In genomic region chr19:29680937-29681336, GRCh38 we compare ENCODE assay signal across 9 cellular contexts. TPM values are rescaled to one million over a fixed set of nuclear protein-coding genes. Genes with fewer than 3 reads are reported as not detected.
DNase-seq lines count a peak whose midpoint lies in the region; ATAC-seq, FAIRE-seq and TF ChIP-seq lines count a peak whose summit lies in the region.
"Had no signal": no experiment of that assay in that cellular context is flagged by ENCODE, and none has a peak within 500 bp of the region (broad histone marks: within the 10 kb centered on the region; RNA-seq: fewer than 3 reads in every experiment).

No MANE protein-coding gene starts in this region.

- CTCF ChIA-PET in naive thymus-derived CD4-positive, alpha-beta T cell (lab: Charles Lee) = interaction anchor here (1.4 to 1.8 kb wide), 4 partner anchors 9 to 71 kb away, joined by 5 to 6 read pairs (median 5); partner anchors contain the start of gene PLEKHF1

- peak; percentile 32 for DNase-seq in left ventricle myocardium superior
- DNase-seq in cardiac septum (ENCODE audit: low spot score) = no peak
- DNase-seq in activated naive CD4-positive, alpha-beta T cell treated with anti-CD3 and anti-CD28 coated beads, Interleukin-2, amount 50 U/mL, for 72 hours (ENCODE audit: low spot score in 2 of 2) = no peak
- DNase-seq in naive thymus-derived CD4-positive, alpha-beta T cell = no peak
- no peak for DNase-seq in uterus
- DNase-seq in GM12892 (ENCODE audit: insufficient read length) = no peak
- no peak for DNase-seq in KG1 (lab: John Stamatoyannopoulos, UW)
- DNase-seq in kidney glomerular epithelial cell (lab: John Stamatoyannopoulos, UW) = no peak
- DNase-seq: SW 1271 had no signal

- ATAC-seq in left ventricle myocardium superior = no peak
- no peak for ATAC-seq in activated naive CD4-positive, alpha-beta T cell treated with anti-CD3 and anti-CD28 coated beads, Interleukin-2, amount 50 U/mL, for 72 hours
- ATAC-seq in naive thymus-derived CD4-positive, alpha-beta T cell = no peak

- no peaks in the 10 kb centered on the region for H3K27me3 Mint-ChIP-seq in naive thymus-derived CD4-positive, alpha-beta T cell

- H3K4me3 Mint-ChIP-seq in naive thymus-derived CD4-positive, alpha-beta T cell = peak overlapping the region; percentile 67 to 85 (median 77)

- no peak for TF ChIP-seq CTCF in uterus (IDR thresholded peaks at IDR 0.05)

- intact Hi-C loops in left ventricle myocardium superior (cut with micrococcal nuclease) (no loop called here), cardiac septum (cut with DNase I) (no loop called here), uterus (cut with DNase I; ENCODE audit: low total_unique reads) (no loop called here)
- intact Hi-C loops in naive thymus-derived CD4-positive, alpha-beta T cell (cut with micrococcal nuclease) = loop anchor here (1.0 to 2.0 kb wide), 2 partner anchors 10 to 14 kb away; no protein-coding TSS in a partner anchor

- POLR2A ChIA-PET in naive thymus-derived CD4-positive, alpha-beta T cell (lab: Charles Lee) = interaction anchor here (0.8 to 3.5 kb wide), 7 partner anchors 8 to 75 kb away, joined by 3 to 33 read pairs (median 9); partner anchors contain the start of genes PLEKHF1 and POP4

- FAIRE-seq in GM12892 (lab: Jason Lieb, UNC) = no peak

- H3K36me3 ChIP-seq in naive thymus-derived CD4-positive, alpha-beta T cell (ENCODE audit: control insufficient read depth in 2 of 3, insufficient read depth in 3 of 3, low read length in 3 of 3) = peaks cover 0 to 10% (median 0%) of the 10 kb centered on the region in 3 experiments
- H3K36me3 ChIP-seq in uterus = no peaks in the 10 kb centered on the region

- H3K27me3 ChIP-seq in naive thymus-derived CD4-positive, alpha-beta T cell (ENCODE audit: control insufficient read depth in 2 of 2, insufficient read depth in 2 of 2, low read length in 2 of 2) = no peaks in the 10 kb centered on the region
- no peaks in the 10 kb centered on the region for H3K27me3 ChIP-seq in uterus

- H3K4me1 ChIP-seq in naive thymus-derived CD4-positive, alpha-beta T cell (ENCODE audit: control insufficient read depth in 2 of 2, insufficient read depth in 2 of 2, low read length in 2 of 2) = peaks cover 65 to 68% of the 10 kb centered on the region in 2 donors
- H3K4me1 ChIP-seq in uterus = peaks cover 0 to 19% of the 10 kb centered on the region in 2 donors

- no peaks in the 10 kb centered on the region for H3K9me3 ChIP-seq in naive thymus-derived CD4-positive, alpha-beta T cell (ENCODE audit: control insufficient read depth in 2 of 3, low read length in 3 of 3)
- no peaks in the 10 kb centered on the region for H3K9me3 ChIP-seq in uterus

- no peaks in the 10 kb centered on the region for H3K9me3 Mint-ChIP-seq in activated naive CD4-positive, alpha-beta T cell treated with anti-CD3 and anti-CD28 coated beads, Interleukin-2, amount 50 U/mL, for 72 hours
- H3K9me3 Mint-ChIP-seq in naive thymus-derived CD4-positive, alpha-beta T cell = no peaks in the 10 kb centered on the region

- H3K27ac Mint-ChIP-seq in activated naive CD4-positive, alpha-beta T cell treated with anti-CD3 and anti-CD28 coated beads, Interleukin-2, amount 50 U/mL, for 72 hours = peak overlapping the region; percentile 81 to 86
- peak overlapping the region; percentile 84 to 93 (median 91) for H3K27ac Mint-ChIP-seq in naive thymus-derived CD4-positive, alpha-beta T cell

- peak overlapping the region; percentile 67 for H3K27ac ChIP-seq in naive thymus-derived CD4-positive, alpha-beta T cell (ENCODE audit: low read depth, low read length)
- H3K27ac ChIP-seq in uterus = peak overlapping the region; percentile 16 to 22

- H3K4me3 ChIP-seq in naive thymus-derived CD4-positive, alpha-beta T cell (ENCODE audit: low read length) = peak overlapping the region; percentile 56
- no peak overlapping the region for H3K4me3 ChIP-seq in uterus

- peaks cover 0 to 4% of the 10 kb centered on the region in 2 donors for H3K36me3 Mint-ChIP-seq in activated naive CD4-positive, alpha-beta T cell treated with anti-CD3 and anti-CD28 coated beads, Interleukin-2, amount 50 U/mL, for 72 hours
- peaks cover 0 to 14% (median 0%) of the 10 kb centered on the region in 5 donors for H3K36me3 Mint-ChIP-seq in naive thymus-derived CD4-positive, alpha-beta T cell

- TF ChIP-seq POLR2A in uterus (IDR thresholded peaks at IDR 0.05) (no peak), GM12892 (IDR thresholded peaks at IDR 0.05; ENCODE audit: low read depth, low read length) (no peak)

- peaks cover 40 to 85% (median 58%) of the 10 kb centered on the region in 7 donors for H3K4me1 Mint-ChIP-seq in naive thymus-derived CD4-positive, alpha-beta T cell

RNA-seq across cellular contexts. Expression of gene PLEKHF1, which starts 15.7 kb away (rescaled TPM):
- total RNA-seq in left ventricle myocardium superior (44.7 TPM), cardiac septum (9.5 TPM), uterus (10 to 100 TPM in 3 of 4 donors, 1 to 10 TPM in 1; 7.4 to 35.9 (median 19.7) TPM)
- total RNA-seq in activated naive CD4-positive, alpha-beta T cell treated with anti-CD3 and anti-CD28 coated beads, Interleukin-2, amount 50 U/mL, for 72 hours = 10 to 100 TPM; 24.3 to 29.7 TPM
- total RNA-seq in naive thymus-derived CD4-positive, alpha-beta T cell = 10 to 100 TPM; 11.1 to 47.2 (median 17.5) TPM
- 10 to 100 TPM; 11.5 to 37.6 TPM for polyA plus RNA-seq in naive thymus-derived CD4-positive, alpha-beta T cell
- 2.5 TPM for polyA plus RNA-seq in GM12892 (2012; ENCODE audit: missing spikeins)

RNA-seq across cellular contexts. Expression of gene C19orf12, which starts 34.1 kb away (rescaled TPM):
- total RNA-seq in left ventricle myocardium superior = 57.0 TPM
- 38.0 TPM for total RNA-seq in cardiac septum
- 10 to 100 TPM; 30.9 to 33.9 TPM for total RNA-seq in activated naive CD4-positive, alpha-beta T cell treated with anti-CD3 and anti-CD28 coated beads, Interleukin-2, amount 50 U/mL, for 72 hours
- total RNA-seq in naive thymus-derived CD4-positive, alpha-beta T cell = 10 to 100 TPM; 19.8 to 51.5 (median 24.6) TPM
- 10 to 100 TPM; 17.6 to 23.3 TPM for polyA plus RNA-seq in naive thymus-derived CD4-positive, alpha-beta T cell
- total RNA-seq in uterus = 10 to 100 TPM in 3 of 4 donors, 1 to 10 TPM in 1; 8.5 to 35.0 (median 31.5) TPM
- polyA plus RNA-seq in GM12892 (2012; ENCODE audit: missing spikeins) = 13.4 TPM

Comparison
In these comparisons a context has a peak if more than half of its experiments do, and no peak if none do; other contexts are left out.
1. intact Hi-C loops: an anchor here in naive thymus-derived CD4-positive, alpha-beta T cell (1.0 to 2.0 kb wide); none called in left ventricle myocardium superior, cardiac septum and uterus.